ENCODE assay signal across 22 cellular contexts in the genomic region with DNA sequence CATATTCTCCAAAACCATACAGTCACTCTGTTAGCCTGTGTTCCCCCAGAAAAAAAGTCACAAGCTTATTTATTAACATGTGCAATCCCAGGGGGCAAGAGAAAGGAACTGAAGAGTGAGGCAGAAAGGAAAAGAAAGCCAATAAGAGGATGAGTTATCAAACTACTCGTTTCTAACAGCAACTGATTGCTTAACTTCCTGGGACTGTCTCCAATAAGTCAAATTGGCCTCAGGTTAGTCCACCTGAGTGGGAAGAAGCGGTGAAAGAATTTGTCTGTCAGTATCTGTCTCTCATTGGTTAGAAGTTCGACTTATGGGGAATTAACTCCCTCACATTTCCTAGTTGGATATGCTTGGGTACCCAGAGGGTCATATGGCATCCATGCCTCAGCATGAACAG. TPM values are rescaled to one million over a fixed set of nuclear protein-coding genes. Genes with fewer than 3 reads are reported as not detected.
DNase-seq lines count a peak whose midpoint lies in the region; ATAC-seq, FAIRE-seq and TF ChIP-seq lines count a peak whose summit lies in the region.
"Had no signal": no experiment of that assay in that cellular context is flagged by ENCODE, and none has a peak within 500 bp of the region (broad histone marks: within the 10 kb centered on the region; RNA-seq: fewer than 3 reads in every experiment).

No MANE protein-coding gene starts in this region.

- no peak overlapping the region for H3K4me3 ChIP-seq in liver (ENCODE audit: low read depth in 1 of 3, low read length in 3 of 3)
- no peak overlapping the region for H3K4me3 ChIP-seq in HepG2 (replicated peaks in 1 of 3; ENCODE audit: insufficient read depth in 1 of 3, low read depth in 2 of 3, low read length in 3 of 3)
- no peak overlapping the region for H3K4me3 ChIP-seq in prostate gland
- H3K4me3 ChIP-seq: GM12878, GM23248 had no signal

- no peak for TF ChIP-seq RAD21 in liver (IDR thresholded peaks at IDR 0.05)
- TF ChIP-seq RAD21 in HepG2 (CRISPR knock-in tag; IDR thresholded peaks at IDR 0.05) = no peak

- POLR2A ChIA-PET in HepG2 (lab: Yijun Ruan, JAX) = no interaction called here

- CTCF ChIA-PET in HepG2 (lab: Yijun Ruan, JAX; ENCODE audit: low intra/inter-chr PET ratio, low total read pairs) = no interaction called here

- no peak for FAIRE-seq in HepG2 (lab: Jason Lieb, UNC)
- FAIRE-seq: D721Med, GM12878, H1 had no signal

- TF ChIP-seq POLR2A in HepG2 (IDR thresholded peaks at IDR 0.05; ENCODE audit: insufficient read depth in 1 of 2, low read depth in 2 of 2, low read length in 2 of 2) (no peak), prostate gland (IDR thresholded peaks at IDR 0.05) (no peak)

- H3K27ac ChIP-seq in liver (ENCODE audit: low read depth in 1 of 2, low read length in 2 of 2) = peak overlapping the region; percentile 44 to 55
- H3K27ac ChIP-seq in HepG2 (ENCODE audit: extremely low read length, insufficient read depth, low read length) = no peak overlapping the region
- H3K27ac ChIP-seq in VCaP = peak overlapping the region; percentile 86
- peak overlapping the region; percentile 36 to 63 for H3K27ac ChIP-seq in prostate gland
- H3K27ac ChIP-seq: GM23248 had no signal

- H3K4me1 ChIP-seq in liver (ENCODE audit: control insufficient read depth in 4 of 4, insufficient read depth in 4 of 4, low read length in 3 of 4) (peaks cover 3 to 37% (median 29%) of the 10 kb centered on the region in 4 donors), HepG2 (ENCODE audit: insufficient read depth, low read length) (no peaks in the 10 kb centered on the region), prostate gland (replicated peaks) (no peaks in the 10 kb centered on the region)

- H3K27me3 ChIP-seq in liver (ENCODE audit: control insufficient read depth in 4 of 4, insufficient read depth in 4 of 4, low read length in 3 of 4) (no peaks in the 10 kb centered on the region), HepG2 (ENCODE audit: control insufficient read depth in 1 of 2, insufficient read depth in 2 of 2, low read length in 2 of 2) (no peaks in the 10 kb centered on the region), prostate gland (replicated peaks; ENCODE audit: insufficient read depth) (no peaks in the 10 kb centered on the region)

- in situ Hi-C loops in HepG2 (cut with HindIII; ENCODE audit: extremely low pct_ligation_motif_present, low pct_unique_long_range_greater_than_20kb) = no loop called here

- H3K4me2 ChIP-seq in HepG2 (ENCODE audit: low read depth, low read length) = no peak overlapping the region

- H3K79me2 ChIP-seq in HepG2 (ENCODE audit: insufficient read depth, low read length) = no peaks in the 10 kb centered on the region

- intact Hi-C loops in HepG2 (cut with micrococcal nuclease; ENCODE audit: unreplicated experiment) = no loop called here
- intact Hi-C loops in prostate gland (cut with DNase I) = no loop called here

- no peak overlapping the region for H3K9ac ChIP-seq in liver (ENCODE audit: low read depth in 1 of 2, low read length in 2 of 2)
- no peak overlapping the region for H3K9ac ChIP-seq in HepG2 (ENCODE audit: insufficient read depth, low read depth, low read length)
- H3K9ac ChIP-seq: GM23248 had no signal

- no peak for TF ChIP-seq EP300 in HepG2 (IDR thresholded peaks at IDR 0.05; ENCODE audit: low read depth in 2 of 2, low read length in 2 of 2)
- TF ChIP-seq EP300 in HepG2 (CRISPR knock-in tag; IDR thresholded peaks at IDR 0.05; ENCODE audit: borderline replicate concordance) = no peak

- ATAC-seq in HepG2 (no peak), HG03159 (IDR thresholded peaks at IDR 0.05; ENCODE audit: unreplicated experiment) (no peak)
- ATAC-seq: GM12878, HCT116 had no signal

- TF ChIP-seq CTCF in liver (IDR thresholded peaks at IDR 0.05; ENCODE audit: low read depth, low read length, missing input control) = no peak
- no peak for TF ChIP-seq CTCF in HepG2 (CRISPR knock-in tag; IDR thresholded peaks at IDR 0.05)
- no peak for TF ChIP-seq CTCF in VCaP (conservative IDR thresholded peaks at IDR 0.05)
- TF ChIP-seq CTCF in prostate gland (IDR thresholded peaks at IDR 0.05) = no peak

- WGBS in liver = 43% methylated on average over 3 of the region's 3 CpGs
- WGBS in HepG2 (ENCODE audit: low lambda C conversion rate) = 0% methylated on average over 1 of the region's 3 CpGs
- WGBS in prostate gland = 58% methylated on average over 3 of the region's 3 CpGs

- peaks cover 0 to 3% (median 1%) of the 10 kb centered on the region in 4 donors for H3K36me3 ChIP-seq in liver (ENCODE audit: control insufficient read depth in 4 of 4, insufficient read depth in 3 of 4, low read depth in 1 of 4, low read length in 3 of 4)
- no peaks in the 10 kb centered on the region for H3K36me3 ChIP-seq in HepG2 (replicated peaks in 1 of 2; ENCODE audit: control insufficient read depth in 1 of 2, insufficient read depth in 2 of 2, low read length in 2 of 2)
- H3K36me3 ChIP-seq in prostate gland = no peaks in the 10 kb centered on the region

- H3K9me3 ChIP-seq in liver (ENCODE audit: control insufficient read depth in 4 of 4, low read length in 3 of 4) (no peaks in the 10 kb centered on the region), HepG2 (ENCODE audit: low read length) (no peaks in the 10 kb centered on the region), prostate gland (no peaks in the 10 kb centered on the region)

- no TSS peak for BruUV-seq in HepG2 (replicated peaks; lab: Mats Ljungman, UMichigan)

- H2AFZ ChIP-seq in HepG2 (ENCODE audit: low read length) = no peak overlapping the region
- H2AFZ ChIP-seq: GM23248 had no signal

- DNase-seq in HepG2 (ENCODE audit: low spot score) (no peak), prostate gland (ENCODE audit: low spot score) (no peak), HCEC 1CT (no peak)
- DNase-seq: CD4-positive, alpha-beta T cell; CD8-positive, alpha-beta memory T cell; DMS 273 treated with DMSO at 0.1 percent for 48 hours; DMS79; EL; GDM1; GM23248; H7 had no signal

- H4K20me1 ChIP-seq in HepG2 (ENCODE audit: insufficient read depth, low read length) = no peaks in the 10 kb centered on the region

TF ChIP-seq in liver, 16 proteins besides CTCF, POLR2A, EP300 and RAD21 (continues in another document):
- TF ChIP-seq, protein P1, sequence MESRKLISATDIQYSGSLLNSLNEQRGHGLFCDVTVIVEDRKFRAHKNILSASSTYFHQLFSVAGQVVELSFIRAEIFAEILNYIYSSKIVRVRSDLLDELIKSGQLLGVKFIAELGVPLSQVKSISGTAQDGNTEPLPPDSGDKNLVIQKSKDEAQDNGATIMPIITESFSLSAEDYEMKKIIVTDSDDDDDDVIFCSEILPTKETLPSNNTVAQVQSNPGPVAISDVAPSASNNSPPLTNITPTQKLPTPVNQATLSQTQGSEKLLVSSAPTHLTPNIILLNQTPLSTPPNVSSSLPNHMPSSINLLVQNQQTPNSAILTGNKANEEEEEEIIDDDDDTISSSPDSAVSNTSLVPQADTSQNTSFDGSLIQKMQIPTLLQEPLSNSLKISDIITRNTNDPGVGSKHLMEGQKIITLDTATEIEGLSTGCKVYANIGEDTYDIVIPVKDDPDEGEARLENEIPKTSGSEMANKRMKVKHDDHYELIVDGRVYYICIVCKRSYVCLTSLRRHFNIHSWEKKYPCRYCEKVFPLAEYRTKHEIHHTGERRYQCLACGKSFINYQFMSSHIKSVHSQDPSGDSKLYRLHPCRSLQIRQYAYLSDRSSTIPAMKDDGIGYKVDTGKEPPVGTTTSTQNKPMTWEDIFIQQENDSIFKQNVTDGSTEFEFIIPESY (IDR thresholded peaks at IDR 0.05) = no peak

TF ChIP-seq in HepG2, 621 proteins besides CTCF, POLR2A, EP300 and RAD21 (continues in another document):
- TF ChIP-seq, protein P2, sequence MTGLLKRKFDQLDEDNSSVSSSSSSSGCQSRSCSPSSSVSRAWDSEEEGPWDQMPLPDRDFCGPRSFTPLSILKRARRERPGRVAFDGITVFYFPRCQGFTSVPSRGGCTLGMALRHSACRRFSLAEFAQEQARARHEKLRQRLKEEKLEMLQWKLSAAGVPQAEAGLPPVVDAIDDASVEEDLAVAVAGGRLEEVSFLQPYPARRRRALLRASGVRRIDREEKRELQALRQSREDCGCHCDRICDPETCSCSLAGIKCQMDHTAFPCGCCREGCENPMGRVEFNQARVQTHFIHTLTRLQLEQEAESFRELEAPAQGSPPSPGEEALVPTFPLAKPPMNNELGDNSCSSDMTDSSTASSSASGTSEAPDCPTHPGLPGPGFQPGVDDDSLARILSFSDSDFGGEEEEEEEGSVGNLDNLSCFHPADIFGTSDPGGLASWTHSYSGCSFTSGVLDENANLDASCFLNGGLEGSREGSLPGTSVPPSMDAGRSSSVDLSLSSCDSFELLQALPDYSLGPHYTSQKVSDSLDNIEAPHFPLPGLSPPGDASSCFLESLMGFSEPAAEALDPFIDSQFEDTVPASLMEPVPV (CRISPR knock-in tag; IDR thresholded peaks at IDR 0.05) = no peak
- TF ChIP-seq ZNF607 (CRISPR knock-in tag; IDR thresholded peaks at IDR 0.05; ENCODE audit: borderline replicate concordance) (no peak), NR2C2 (CRISPR knock-in tag; IDR thresholded peaks at IDR 0.05; ENCODE audit: borderline replicate concordance) (no peak), ZNF12 (CRISPR knock-in tag; IDR thresholded peaks at IDR 0.05) (no peak)

RNA-seq across cellular contexts. Expression of a gene that starts 14.1 kb away (rescaled TPM):
- total RNA-seq in liver = 100 to 1,000 TPM in 1 of 2 donors, 10 to 100 TPM in 1; 98.4 to 584 TPM
- polyA plus RNA-seq in liver = 100 to 1,000 TPM; 127 to 329 TPM
- total RNA-seq in HepG2 (2016; rRNA removed; fragmentation: Illumina TruSeq; extraction: Trizol) = not detected in 2 replicates
- total RNA-seq in HepG2 (2016; cell fraction: cytosol; rRNA removed; fragmentation: Illumina TruSeq; extraction: Trizol; ENCODE audit: low read depth) = not detected in 2 replicates
- total RNA-seq in HepG2 (2016; cell fraction: insoluble cytoplasmic fraction; rRNA removed; fragmentation: Illumina TruSeq; extraction: Trizol) = not detected in 2 replicates
- not detected in 2 replicates for total RNA-seq in HepG2 (2016; cell fraction: membrane; rRNA removed; fragmentation: Illumina TruSeq; extraction: Trizol)
- not detected in 2 replicates for total RNA-seq in HepG2 (2016; cell fraction: nucleus; rRNA removed; fragmentation: Illumina TruSeq; extraction: Trizol)
- 0.03 TPM in 1 of 2 replicates, not detected in the other for polyA plus RNA-seq in HepG2 (2011; rRNA removed)
- 0.01 TPM in 1 of 2 replicates, not detected in the other for polyA plus RNA-seq in HepG2 (2011; cell fraction: cytosol; rRNA removed)
- polyA plus RNA-seq in HepG2 (2011; cell fraction: nucleus; rRNA removed) = not detected in 2 replicates
- 0.09 TPM in 1 of 2 replicates, not detected in the other for polyA plus RNA-seq in HepG2 (2012)
- polyA plus RNA-seq in HepG2 (2016; cell fraction: cytosol; fragmentation: Illumina TruSeq; extraction: Trizol; ENCODE audit: low read depth) = not detected in 2 replicates
- polyA plus RNA-seq in HepG2 (2016; cell fraction: insoluble cytoplasmic fraction; fragmentation: Illumina TruSeq; extraction: Trizol; ENCODE audit: low read depth) = not detected in 2 replicates
- polyA plus RNA-seq in HepG2 (2016; cell fraction: membrane; fragmentation: Illumina TruSeq; extraction: Trizol; ENCODE audit: low read depth) = not detected in 2 replicates
- not detected in 2 replicates for polyA plus RNA-seq in HepG2 (2016; cell fraction: nucleus; fragmentation: Illumina TruSeq; extraction: Trizol; ENCODE audit: insufficient read depth, low read depth)
- not detected in 2 replicates for polyA minus RNA-seq in HepG2 (2011; rRNA and poly(A)+ RNA removed; ENCODE audit: low replicate concordance)
- polyA minus RNA-seq in HepG2 (2011; cell fraction: cytosol; rRNA and poly(A)+ RNA removed) = not detected in 2 replicates
- not detected in 2 replicates for polyA minus RNA-seq in HepG2 (2011; cell fraction: nucleus; rRNA and poly(A)+ RNA removed)
- total RNA-seq in prostate gland = not detected
- total RNA-seq: A172; A673; CD4-positive, alpha-beta T cell; CD8-positive, alpha-beta memory T cell; GM23248; H1; H7 had no signal
- polyA plus RNA-seq: BJ; CD14-positive monocyte; CD8-positive, alpha-beta memory T cell; GM12878; GM23248; H1 had no signal

Comparison
In these comparisons a context has a peak if more than half of its experiments do, and no peak if none do; other contexts are left out.
1. RNA of a gene that starts 14.1 kb away (total RNA-seq): 98.4 to 584 TPM in liver; not detected in prostate gland and not detected in HepG2; every median in the first group is over 10 times any median in the second.